In genomic region chr10:112092529-112092928, GRCh38 we compare ENCODE assay signal across 28 cellular contexts.
"Had no signal": no experiment of that assay in that cellular context is flagged by ENCODE, and none has a peak within 500 bp of the region (broad histone marks: within the 10 kb centered on the region; RNA-seq: fewer than 3 reads in every experiment).

No MANE protein-coding gene starts in this region.

- H3K36me3 Mint-ChIP-seq: activated naive CD8-positive, alpha-beta T cell treated with anti-CD3 and anti-CD28 coated beads for 36 hours; mesothelial cell of epicardium; natural killer cell; WTC11 had no signal

- DNase-seq: activated CD4-positive, alpha-beta T cell treated with anti-CD3 and anti-CD28 coated beads for 36 hours; activated CD4-positive, alpha-beta T cell treated with anti-CD3 and anti-CD28 coated beads, Interleukin-2, amount 50 U/mL, for 4 hours; activated CD8-positive, alpha-beta memory T cell treated with anti-CD3 and anti-CD28 coated beads for 24 hours; activated CD8-positive, alpha-beta memory T cell treated with anti-CD3 and anti-CD28 coated beads, Interleukin-2, amount 50 U/mL, for 4 hours; activated naive CD4-positive, alpha-beta T cell treated with Interleukin-2 at 50 U/mL for 16 hours; activated naive CD8-positive, alpha-beta T cell treated with anti-CD3 and anti-CD28 coated beads for 36 hours; activated T-cell treated with anti-CD3 and anti-CD28 coated beads, Interleukin-2, amount 50 U/mL, for 4 hours; amniotic stem cell; colonic mucosa; dorsolateral prefrontal cortex; effector memory CD8-positive, alpha-beta T cell; head of caudate nucleus; hypothalamus; left ventricle myocardium superior; mammary epithelial cell; natural killer cell; ovary; right cardiac atrium; stimulated activated CD4-positive, alpha-beta T cell treated with anti-CD3 and anti-CD28 coated beads, Interleukin-12 subunit alpha, Interleukin-12 subunit beta, amount 100 ng/mL, for 4 hours; stimulated activated CD4-positive, alpha-beta T cell treated with anti-CD3 and anti-CD28 coated beads, Interleukin-4, amount 100 ng/mL, for 4 hours; stimulated activated naive CD8-positive, alpha-beta T cell treated with anti-CD3 and anti-CD28 coated beads, Interleukin-15, Interleukin-2, amounts not matched to agents 100 U/mL and 50 U/mL, for 24 hours; upper lobe of right lung had no signal

- H3K9me3 ChIP-seq: colonic mucosa, gastroesophageal sphincter, neutrophil, ovary, prostate gland, upper lobe of right lung had no signal

- H3K27ac ChIP-seq: colonic mucosa, dorsolateral prefrontal cortex, gastroesophageal sphincter, neutrophil, ovary, prostate gland, upper lobe of right lung had no signal

- ATAC-seq: activated CD4-positive, alpha-beta T cell treated with anti-CD3 and anti-CD28 coated beads for 36 hours; activated T-cell treated with anti-CD3 and anti-CD28 coated beads, Interleukin-2, amount 50 U/mL, for 4 hours; effector memory CD8-positive, alpha-beta T cell; esophagus mucosa; gastroesophageal sphincter; left ventricle myocardium superior; natural killer cell; right cardiac atrium; stimulated activated naive CD8-positive, alpha-beta T cell treated with anti-CD3 and anti-CD28 coated beads, Interleukin-15, Interleukin-2, amounts not matched to agents 100 U/mL and 50 U/mL, for 24 hours; upper lobe of right lung; WTC11 had no signal

- H3K4me3 Mint-ChIP-seq: activated CD4-positive, alpha-beta T cell treated with anti-CD3 and anti-CD28 coated beads for 36 hours; activated naive CD8-positive, alpha-beta T cell treated with anti-CD3 and anti-CD28 coated beads for 36 hours; activated T-cell treated with anti-CD3 and anti-CD28 coated beads, Interleukin-2, amount 50 U/mL, for 4 hours; effector memory CD8-positive, alpha-beta T cell; mesothelial cell of epicardium; natural killer cell; WTC11 had no signal

- H3K27ac Mint-ChIP-seq: activated CD4-positive, alpha-beta T cell treated with anti-CD3 and anti-CD28 coated beads for 36 hours; activated naive CD8-positive, alpha-beta T cell treated with anti-CD3 and anti-CD28 coated beads for 36 hours; effector memory CD8-positive, alpha-beta T cell; mesothelial cell of epicardium; natural killer cell; WTC11 had no signal

- H3K4me1 Mint-ChIP-seq: activated CD4-positive, alpha-beta T cell treated with anti-CD3 and anti-CD28 coated beads for 36 hours; activated naive CD8-positive, alpha-beta T cell treated with anti-CD3 and anti-CD28 coated beads for 36 hours; mesothelial cell of epicardium; natural killer cell had no signal

- H3K36me3 ChIP-seq: colonic mucosa, gastroesophageal sphincter, neutrophil, ovary, prostate gland, upper lobe of right lung had no signal

- H3K9me3 Mint-ChIP-seq: activated naive CD8-positive, alpha-beta T cell treated with anti-CD3 and anti-CD28 coated beads for 36 hours; activated T-cell treated with anti-CD3 and anti-CD28 coated beads, Interleukin-2, amount 50 U/mL, for 4 hours; effector memory CD8-positive, alpha-beta T cell; mesothelial cell of epicardium; natural killer cell had no signal

- H3K27me3 Mint-ChIP-seq: activated CD4-positive, alpha-beta T cell treated with anti-CD3 and anti-CD28 coated beads for 36 hours; activated naive CD8-positive, alpha-beta T cell treated with anti-CD3 and anti-CD28 coated beads for 36 hours had no signal

- H3K27me3 ChIP-seq: colonic mucosa, gastroesophageal sphincter, neutrophil, ovary, upper lobe of right lung had no signal

- H3K4me3 ChIP-seq: colonic mucosa, dorsolateral prefrontal cortex, gastroesophageal sphincter, ovary, prostate gland, upper lobe of right lung had no signal

- H3K4me1 ChIP-seq: colonic mucosa, gastroesophageal sphincter, prostate gland, upper lobe of right lung had no signal
